ENCODE assay signal across 15 cellular contexts in genomic region chr11:95435628-95436353, GRCh38.
"Had no signal": no experiment of that assay in that cellular context is flagged by ENCODE, and none has a peak within 500 bp of the region (broad histone marks: within the 10 kb centered on the region; RNA-seq: fewer than 3 reads in every experiment).

No MANE protein-coding gene starts in this region.

- H3K9me3 Mint-ChIP-seq: stimulated activated effector memory CD8-positive, alpha-beta T cell treated with anti-CD3 and anti-CD28 coated beads, Interleukin-12 subunit alpha, Interleukin-12 subunit beta, amount 100 ng/mL, for 72 hours had no signal

- DNase-seq: activated CD4-positive, alpha-beta memory T cell treated with anti-CD3 and anti-CD28 coated beads, Interleukin-2, amount 10 ng/mL, durations not matched to agents 7 days and 5 days; activated CD4-positive, alpha-beta T cell treated with anti-CD3 and anti-CD28 coated beads for 1 hour; activated gamma-delta T cell treated with Interleukin-2 at 50 U/mL for 16 hours; activated T-cell treated with anti-CD3 and anti-CD28 coated beads, Interleukin-2, amount 50 U/mL, for 48 hours; dorsolateral prefrontal cortex; immature natural killer cell; left colon; mammary epithelial cell; right cardiac atrium; T-helper 17 cell had no signal

- H3K27me3 ChIP-seq: ascending aorta, dorsolateral prefrontal cortex, esophagus muscularis mucosa, tibial nerve, vagina had no signal

- H3K4me3 ChIP-seq: ascending aorta, dorsolateral prefrontal cortex, esophagus muscularis mucosa, tibial nerve, vagina had no signal

- H3K36me3 Mint-ChIP-seq: stimulated activated effector memory CD8-positive, alpha-beta T cell treated with anti-CD3 and anti-CD28 coated beads, Interleukin-12 subunit alpha, Interleukin-12 subunit beta, amount 100 ng/mL, for 72 hours had no signal

- H3K4me1 ChIP-seq: ascending aorta had no signal

- H3K4me1 Mint-ChIP-seq: stimulated activated effector memory CD8-positive, alpha-beta T cell treated with anti-CD3 and anti-CD28 coated beads, Interleukin-12 subunit alpha, Interleukin-12 subunit beta, amount 100 ng/mL, for 72 hours; T-helper 17 cell had no signal

- H3K4me3 Mint-ChIP-seq: activated CD4-positive, alpha-beta memory T cell treated with anti-CD3 and anti-CD28 coated beads, Interleukin-2, amount 10 ng/mL, durations not matched to agents 7 days and 5 days; stimulated activated effector memory CD8-positive, alpha-beta T cell treated with anti-CD3 and anti-CD28 coated beads, Interleukin-12 subunit alpha, Interleukin-12 subunit beta, amount 100 ng/mL, for 72 hours; T-helper 17 cell had no signal

- H3K9me3 ChIP-seq: ascending aorta, esophagus muscularis mucosa, tibial nerve, vagina had no signal

- H3K27ac Mint-ChIP-seq: activated CD4-positive, alpha-beta memory T cell treated with anti-CD3 and anti-CD28 coated beads, Interleukin-2, amount 10 ng/mL, durations not matched to agents 7 days and 5 days; stimulated activated effector memory CD8-positive, alpha-beta T cell treated with anti-CD3 and anti-CD28 coated beads, Interleukin-12 subunit alpha, Interleukin-12 subunit beta, amount 100 ng/mL, for 72 hours; T-helper 17 cell had no signal

- H3K36me3 ChIP-seq: ascending aorta, esophagus muscularis mucosa, tibial nerve, vagina had no signal
